Comparison of ENCODE assay signal across 14 cellular contexts in genomic region chr11:124656759-124657627, GRCh38. TPM values are rescaled to one million over a fixed set of nuclear protein-coding genes. Genes with fewer than 3 reads are reported as not detected.
DNase-seq lines count a peak whose midpoint lies in the region; ATAC-seq and TF ChIP-seq lines count a peak whose summit lies in the region.
"Had no signal": no experiment of that assay in that cellular context is flagged by ENCODE, and none has a peak within 500 bp of the region (broad histone marks: within the 10 kb centered on the region; RNA-seq: fewer than 3 reads in every experiment).

No MANE protein-coding gene starts in this region.

- H3K36me3 ChIP-seq in psoas muscle (ENCODE audit: insufficient read depth in 1 of 2, low read depth in 1 of 2): peaks cover 2 to 38% of the 10 kb centered on the region in 2 donors

- H3K9me3 ChIP-seq in psoas muscle: no peaks in the 10 kb centered on the region
- H3K9me3 ChIP-seq: heart right ventricle, Peyer's patch had no signal

- TF ChIP-seq CTCF in LNCaP clone FGC (IDR thresholded peaks at IDR 0.05; ENCODE audit: control insufficient read depth, extremely low read depth, insufficient read depth): no peak
- TF ChIP-seq CTCF in foreskin keratinocyte (conservative IDR thresholded peaks at IDR 0.05): no peak
- no peak for TF ChIP-seq CTCF in psoas muscle (IDR thresholded peaks at IDR 0.05)

- H3K27ac ChIP-seq in foreskin keratinocyte (no peak overlapping the region), psoas muscle (no peak overlapping the region)
- H3K27ac ChIP-seq: heart right ventricle, Peyer's patch had no signal

- H3K4me1 ChIP-seq in foreskin keratinocyte (no peaks in the 10 kb centered on the region), psoas muscle (no peaks in the 10 kb centered on the region)
- H3K4me1 ChIP-seq: heart right ventricle, Peyer's patch had no signal

- H3K4me3 ChIP-seq in LNCaP clone FGC (ENCODE audit: low read depth, low read length) (peak overlapping the region; percentile 10; the same call in 1 of the 2 replicates), psoas muscle (no peak overlapping the region)
- H3K4me3 ChIP-seq: heart right ventricle, Peyer's patch had no signal

- intact Hi-C loops in psoas muscle (cut with DNase I): no loop called here
- intact Hi-C loops in sciatic nerve (cut with DNase I): no loop called here

- WGBS in psoas muscle, 3 donors: 66 to 67% (median 67%) methylated on average over 16 of the region's 16 CpGs

- DNase-seq in LNCaP clone FGC (ENCODE audit: low read depth) (peak; percentile 84), NCI-H526 (lab: John Stamatoyannopoulos, UW) (peak; percentile 84 to 86), foreskin keratinocyte (peak in 1 of 2 donors; percentile 25), putamen (ENCODE audit: low spot score) (peak; percentile 82), psoas muscle (no peak), sciatic nerve (ENCODE audit: low spot score) (no peak)
- DNase-seq: activated naive CD8-positive, alpha-beta T cell treated with anti-CD3 and anti-CD28 coated beads, Interleukin-2, amount 50 U/mL, for 24 hours; Calu3; heart right ventricle; Peyer's patch; stimulated activated CD4-positive, alpha-beta T cell treated with anti-CD3 and anti-CD28 coated beads, Interleukin-12 subunit alpha, Interleukin-12 subunit beta, amount 100 ng/mL, for 4 hours; stimulated activated CD8-positive, alpha-beta memory T cell treated with anti-CD3 and anti-CD28 coated beads, Interleukin-4, amount 100 ng/mL, for 48 hours; T1000 had no signal

- ATAC-seq in foreskin keratinocyte: peak; percentile 48
- no peak for ATAC-seq in psoas muscle
- no peak for ATAC-seq in sciatic nerve
- ATAC-seq in HG02610 (IDR thresholded peaks at IDR 0.05; ENCODE audit: unreplicated experiment): no peak
- ATAC-seq: activated naive CD8-positive, alpha-beta T cell treated with anti-CD3 and anti-CD28 coated beads, Interleukin-2, amount 50 U/mL, for 24 hours; heart right ventricle had no signal

- H3K27me3 ChIP-seq in foreskin keratinocyte (no peaks in the 10 kb centered on the region), psoas muscle (ENCODE audit: insufficient read depth in 3 of 3, low read length in 2 of 3) (no peaks in the 10 kb centered on the region)
- H3K27me3 ChIP-seq: heart right ventricle, Peyer's patch had no signal

RNA-seq across cellular contexts. Expression of gene SIAE, which starts 16.5 kb away (rescaled TPM):
- total RNA-seq in foreskin keratinocyte: 7.9 TPM in 2 replicates
- polyA plus RNA-seq in foreskin keratinocyte: 5.2 and 6.4 TPM in 2 replicates
- total RNA-seq in psoas muscle: 10 to 100 TPM; 15.7 to 21.8 (median 19.1) TPM
- polyA plus RNA-seq in psoas muscle: 10 to 100 TPM in 2 of 3 donors, 1 to 10 TPM in 1; 9.1 to 15.7 (median 12.8) TPM
- 12.3 TPM for total RNA-seq in sciatic nerve

RNA-seq across cellular contexts. Expression of gene SPA17, which starts 16.7 kb away (rescaled TPM):
- 20.9 and 22.3 TPM in 2 replicates for total RNA-seq in foreskin keratinocyte
- polyA plus RNA-seq in foreskin keratinocyte: 24.0 and 26.0 TPM in 2 replicates
- total RNA-seq in psoas muscle: 1 to 10 TPM in 1 of 4 donors, under 1 TPM in 3; 0.32 to 1.1 (median 0.73) TPM
- polyA plus RNA-seq in psoas muscle: 1 to 10 TPM in 2 of 3 donors, under 1 TPM in 1; 0.87 to 3.6 (median 2.8) TPM
- total RNA-seq in sciatic nerve: 2.5 TPM

RNA-seq across cellular contexts. Expression of gene TBRG1, which starts 34.3 kb away (rescaled TPM):
- total RNA-seq in foreskin keratinocyte (26.0 and 28.4 TPM in 2 replicates), psoas muscle (10 to 100 TPM; 24.2 to 32.3 (median 27.4) TPM), sciatic nerve (38.8 TPM)
- polyA plus RNA-seq in foreskin keratinocyte (17.7 and 18.4 TPM in 2 replicates), psoas muscle (10 to 100 TPM; 29.4 to 99.3 (median 45.7) TPM)

RNA-seq across cellular contexts. Expression of gene PANX3, which starts 45.8 kb away (rescaled TPM):
- total RNA-seq in foreskin keratinocyte (not detected in 2 replicates), psoas muscle (not detected), sciatic nerve (not detected)
- polyA plus RNA-seq in foreskin keratinocyte (not detected in 2 replicates), psoas muscle (not detected)
- total RNA-seq: Calu3, heart right ventricle, Peyer's patch had no signal
- polyA plus RNA-seq: heart right ventricle had no signal

Comparison
In these comparisons a context has a peak if more than half of its experiments do, and no peak if none do; other contexts are left out.
1. DNase-seq: peak in LNCaP clone FGC (single experiment), NCI-H526 (2 of 2) and putamen (single experiment); none in psoas muscle (0 of 2) and sciatic nerve (single experiment).